Comparison of ENCODE assay signal across 19 cellular contexts in genomic region chr9:977361-978116, GRCh38. TPM values are rescaled to one million over a fixed set of nuclear protein-coding genes. Genes with fewer than 3 reads are reported as not detected.
DNase-seq lines count a peak whose midpoint lies in the region; TF ChIP-seq lines count a peak whose summit lies in the region.
"Had no signal": no experiment of that assay in that cellular context is flagged by ENCODE, and none has a peak within 500 bp of the region (broad histone marks: within the 10 kb centered on the region; RNA-seq: fewer than 3 reads in every experiment).

No MANE protein-coding gene starts in this region.

- H3K27ac ChIP-seq in coronary artery (no peak overlapping the region), mesendoderm (ENCODE audit: low read depth, low read length) (no peak overlapping the region), suprapubic skin (no peak overlapping the region)
- H3K27ac ChIP-seq: BLaER1 treated with 17β-estradiol and CSF1 and Interleukin-3, amounts not matched to agents 10 nM and 100 nM; left lung; spleen; upper lobe of right lung had no signal

- H3K27me3 ChIP-seq in mesendoderm (ENCODE audit: insufficient read depth, low read length, poor library complexity) = peaks cover 83% of the 10 kb centered on the region
- H3K27me3 ChIP-seq in suprapubic skin = peaks cover 97% of the 10 kb centered on the region

- H3K36me3 ChIP-seq in mesendoderm (ENCODE audit: control insufficient read depth, insufficient read depth, low read length) (no peaks in the 10 kb centered on the region), suprapubic skin (no peaks in the 10 kb centered on the region)
- H3K36me3 ChIP-seq: BLaER1 treated with 17β-estradiol and CSF1 and Interleukin-3, amounts not matched to agents 10 nM and 100 nM; left lung; spleen; upper lobe of right lung had no signal

- no peak overlapping the region for H3K4ac ChIP-seq in mesendoderm (ENCODE audit: low read depth, low read length)

- no peaks in the 10 kb centered on the region for H3K9me3 ChIP-seq in suprapubic skin
- H3K9me3 ChIP-seq: left lung, spleen, upper lobe of right lung had no signal

- H3K4me2 ChIP-seq in mesendoderm (ENCODE audit: low read length) = no peak overlapping the region
- H3K4me2 ChIP-seq: BLaER1 treated with 17β-estradiol and CSF1 and Interleukin-3, amounts not matched to agents 10 nM and 100 nM had no signal

- no peak overlapping the region for H2BK120ac ChIP-seq in mesendoderm (ENCODE audit: low read depth, low read length)

- no peak overlapping the region for H4K5ac ChIP-seq in mesendoderm (ENCODE audit: low read length)

- H4K8ac ChIP-seq in mesendoderm (ENCODE audit: low read depth, low read length) = no peak overlapping the region

- H3K4me1 ChIP-seq in mesendoderm (ENCODE audit: control insufficient read depth, low read depth, low read length) (no peaks in the 10 kb centered on the region), suprapubic skin (peaks cover 28% of the 10 kb centered on the region)

- no peak for TF ChIP-seq EP300 in suprapubic skin (IDR thresholded peaks at IDR 0.05)

- H3K9ac ChIP-seq in mesendoderm (ENCODE audit: low read length) = no peak overlapping the region
- H3K9ac ChIP-seq: BLaER1 treated with 17β-estradiol and CSF1 and Interleukin-3, amounts not matched to agents 10 nM and 100 nM had no signal

- no peak overlapping the region for H2BK5ac ChIP-seq in mesendoderm (ENCODE audit: low read length)

- no peak overlapping the region for H2AK5ac ChIP-seq in mesendoderm (ENCODE audit: low read length)

- TF ChIP-seq CTCF in coronary artery (IDR thresholded peaks at IDR 0.05) = no peak
- TF ChIP-seq CTCF in suprapubic skin (IDR thresholded peaks at IDR 0.05) = no peak

- no peaks in the 10 kb centered on the region for H3K79me1 ChIP-seq in mesendoderm (ENCODE audit: low read length)

- H3K4me3 ChIP-seq in coronary artery (peak overlapping the region; percentile 54), mesendoderm (ENCODE audit: low read length) (no peak overlapping the region), suprapubic skin (peak overlapping the region; percentile 52)
- H3K4me3 ChIP-seq: BLaER1 treated with 17β-estradiol and CSF1 and Interleukin-3, amounts not matched to agents 10 nM and 100 nM; left lung; upper lobe of right lung had no signal

- no peak for TF ChIP-seq POLR2A in suprapubic skin (IDR thresholded peaks at IDR 0.05)

- no peaks in the 10 kb centered on the region for H3K79me2 ChIP-seq in mesendoderm (ENCODE audit: control insufficient read depth, insufficient read depth, low read length)

- H3K23ac ChIP-seq in mesendoderm (ENCODE audit: low read length) = no peak overlapping the region

- DNase-seq in NCI-H748 (lab: John Stamatoyannopoulos, UW; ENCODE audit: unreplicated experiment) (peak; percentile 56), NCI-H748 treated with DMSO at 0.1 percent for 48 hours (lab: John Stamatoyannopoulos, UW) (no peak), coronary artery (ENCODE audit: low spot score) (no peak), mesendoderm (peak; percentile 14), suprapubic skin (ENCODE audit: low spot score in 2 of 2) (no peak), MV-4-11 (lab: John Stamatoyannopoulos, UW) (no peak), iPS-NIHi11 (ENCODE audit: low spot score) (no peak)
- no peak for DNase-seq in activated CD4-positive, CD25-positive, alpha-beta regulatory T cell treated with anti-CD3 and anti-CD28 coated beads, Interleukin-2, amount 50 U/mL, for 72 hours
- DNase-seq: caudate nucleus; effector CD4-positive, alpha-beta T cell; left lung; NCI-H1436 treated with DMSO at 0.1 percent for 48 hours; NCI-H226; NK-92 treated with Interleukin-12 subunit alpha and Interleukin-12 subunit beta, amount 100 ng/mL, for 24 hours; spleen; upper lobe of right lung had no signal

- no peak overlapping the region for H2BK15ac ChIP-seq in mesendoderm (replicated peaks; ENCODE audit: low read depth)

- H3K56ac ChIP-seq in mesendoderm (ENCODE audit: low read length) = no peak overlapping the region

- H3K18ac ChIP-seq in mesendoderm (ENCODE audit: low read length) = no peak overlapping the region

- no CpG with 5 or more reads among the region's 51 CpGs for WGBS in mesendoderm (ENCODE audit: extremely low coverage, insufficient coverage, low lambda C conversion rate)
- 61% methylated on average over 13 of the region's 51 CpGs for WGBS in suprapubic skin

RNA-seq across cellular contexts. Expression of gene DMRT3, which starts 1.1 kb away (rescaled TPM):
- polyA plus RNA-seq in mesendoderm (2013, experiment 1 of 2) = 0.10 TPM
- polyA plus RNA-seq in mesendoderm (2013, experiment 2 of 2) = 0.07 TPM
- under 1 TPM in 1 of 4 donors, not detected in 3; 0.42 TPM for total RNA-seq in suprapubic skin
- total RNA-seq: activated CD8-positive, alpha-beta memory T cell treated with anti-CD3 and anti-CD28 coated beads for 36 hours; left lung; spleen; T-helper 1 cell treated with Interleukin-12 subunit alpha and Interleukin-12 subunit beta and Interleukin-4 antibody, amounts not matched to agents 30 ng/mL and 1 ng/mL, for 36 hours; upper lobe of right lung had no signal
- polyA plus RNA-seq: spleen had no signal

Comparison
In these comparisons a context has a peak if more than half of its experiments do, and no peak if none do; other contexts are left out.
1. DNase-seq: peak in NCI-H748 (single experiment) and mesendoderm (single experiment); none in NCI-H748 treated with DMSO at 0.1 percent for 48 hours (single experiment), coronary artery (single experiment), suprapubic skin (0 of 2), MV-4-11 (single experiment), activated CD4-positive, CD25-positive, alpha-beta regulatory T cell treated with anti-CD3 and anti-CD28 coated beads, Interleukin-2, amount 50 U/mL, for 72 hours (single experiment) and iPS-NIHi11 (single experiment).